ENCODE assay signal across 14 cellular contexts in genomic region chr11:1686220-1686619, GRCh38. TPM values are rescaled to one million over a fixed set of nuclear protein-coding genes. Genes with fewer than 3 reads are reported as not detected.
"Had no signal": no experiment of that assay in that cellular context is flagged by ENCODE, and none has a peak within 500 bp of the region (broad histone marks: within the 10 kb centered on the region; RNA-seq: fewer than 3 reads in every experiment).

No MANE protein-coding gene starts in this region.

RNA-seq across cellular contexts. Expression of gene KRTAP5-6, which starts 10.8 kb away (rescaled TPM):
- total RNA-seq: activated B cell treated with CpG ODN at 0.5 μM for 24 hours; activated CD8-positive, alpha-beta T cell treated with anti-CD3 and anti-CD28 coated beads for 36 hours; activated naive CD4-positive, alpha-beta T cell treated with anti-CD3 and anti-CD28 coated beads for 36 hours; activated naive CD8-positive, alpha-beta T cell treated with anti-CD3 and anti-CD28 coated beads for 36 hours; activated T-cell treated with anti-CD3 and anti-CD28 coated beads, Interleukin-2, amount 50 U/mL, for 4 hours; activated T-helper 2 cell treated with anti-CD3 and anti-CD28 coated beads, Interferon-gamma antibody, Interleukin-2, Interleukin-4, amounts not matched to agents 10 μg/mL and 5 μg/mL and 100 μg/mL, durations not matched to agents 14 hours and 24 hours and 36 hours; ascending aorta; breast epithelium; cardiac muscle cell; colonic mucosa; esophagus muscularis mucosa; foreskin keratinocyte; gastrocnemius medialis; T-helper 17 cell had no signal
- polyA plus RNA-seq: cardiac muscle cell, foreskin keratinocyte had no signal

RNA-seq across cellular contexts. Expression of gene KRTAP5-5, which starts 56.6 kb away (rescaled TPM):
- total RNA-seq: activated B cell treated with CpG ODN at 0.5 μM for 24 hours; activated CD8-positive, alpha-beta T cell treated with anti-CD3 and anti-CD28 coated beads for 36 hours; activated naive CD4-positive, alpha-beta T cell treated with anti-CD3 and anti-CD28 coated beads for 36 hours; activated naive CD8-positive, alpha-beta T cell treated with anti-CD3 and anti-CD28 coated beads for 36 hours; activated T-cell treated with anti-CD3 and anti-CD28 coated beads, Interleukin-2, amount 50 U/mL, for 4 hours; activated T-helper 2 cell treated with anti-CD3 and anti-CD28 coated beads, Interferon-gamma antibody, Interleukin-2, Interleukin-4, amounts not matched to agents 10 μg/mL and 5 μg/mL and 100 μg/mL, durations not matched to agents 14 hours and 24 hours and 36 hours; ascending aorta; breast epithelium; cardiac muscle cell; colonic mucosa; esophagus muscularis mucosa; foreskin keratinocyte; gastrocnemius medialis; T-helper 17 cell had no signal
- polyA plus RNA-seq: cardiac muscle cell, foreskin keratinocyte had no signal
